Comparison of ENCODE assay signal across 9 cellular contexts in genomic region chr3:195162033-195162669, GRCh38.
DNase-seq lines count a peak whose midpoint lies in the region; ATAC-seq, FAIRE-seq and TF ChIP-seq lines count a peak whose summit lies in the region.
"Had no signal": no experiment of that assay in that cellular context is flagged by ENCODE, and none has a peak within 500 bp of the region (broad histone marks: within the 10 kb centered on the region; RNA-seq: fewer than 3 reads in every experiment).

No MANE protein-coding gene starts in this region.

- H3K9me3 Mint-ChIP-seq in activated naive CD8-positive, alpha-beta T cell (ENCODE audit: low read depth), result no peaks in the 10 kb centered on the region
- H3K9me3 Mint-ChIP-seq in nephron progenitor cell, result no peaks in the 10 kb centered on the region

- no peaks in the 10 kb centered on the region for H3K36me3 Mint-ChIP-seq in activated naive CD8-positive, alpha-beta T cell
- peaks cover 5% of the 10 kb centered on the region for H3K36me3 Mint-ChIP-seq in nephron progenitor cell (ENCODE audit: low read depth)

- H3K27ac Mint-ChIP-seq in activated naive CD8-positive, alpha-beta T cell, result peak overlapping the region; percentile 70
- peak overlapping the region; percentile 96 for H3K27ac Mint-ChIP-seq in nephron progenitor cell

- ATAC-seq in HG02973 (IDR thresholded peaks at IDR 0.05; ENCODE audit: unreplicated experiment), result peak; percentile 35
- ATAC-seq in GM18873 (IDR thresholded peaks at IDR 0.05; ENCODE audit: low FRiP score, unreplicated experiment), result no peak

- peaks cover 36% of the 10 kb centered on the region for H3K4me1 Mint-ChIP-seq in activated naive CD8-positive, alpha-beta T cell (ENCODE audit: low read depth)
- peaks cover 76% of the 10 kb centered on the region for H3K4me1 Mint-ChIP-seq in nephron progenitor cell

- peak overlapping the region; percentile 20 for H3K4me3 Mint-ChIP-seq in activated naive CD8-positive, alpha-beta T cell
- no peak overlapping the region for H3K4me3 Mint-ChIP-seq in nephron progenitor cell

- no peak for TF ChIP-seq CTCF in nephron progenitor cell (IDR thresholded peaks at IDR 0.05)
- no peak for TF ChIP-seq CTCF in D721Med (IDR thresholded peaks at IDR 0.05; ENCODE audit: insufficient read depth, missing control alignments)

- no peaks in the 10 kb centered on the region for H3K27me3 Mint-ChIP-seq in activated naive CD8-positive, alpha-beta T cell
- peaks cover 13% of the 10 kb centered on the region for H3K27me3 Mint-ChIP-seq in nephron progenitor cell (ENCODE audit: low read depth, poor library complexity)

- no peak for DNase-seq in GM18507 (ENCODE audit: extremely low spot score, insufficient read length, low read depth)
- DNase-seq in nephron progenitor cell, result no peak
- no peak for DNase-seq in D721Med (ENCODE audit: insufficient read length, low spot score)
- no peak for DNase-seq in NCI-H446 treated with DMSO at 0.1 percent for 48 hours (lab: John Stamatoyannopoulos, UW)
- DNase-seq in NCI-H2227 (lab: John Stamatoyannopoulos, UW; ENCODE audit: unreplicated experiment), result no peak

- FAIRE-seq in GM18507 (lab: Jason Lieb, UNC) (peak; percentile 73), D721Med (lab: Jason Lieb, UNC) (no peak)
- FAIRE-seq: astrocyte had no signal
